16 cellular contexts compared by ENCODE assay signal in genomic region chr3:168990111-168990510, GRCh38.
DNase-seq lines count a peak whose midpoint lies in the region; ATAC-seq and TF ChIP-seq lines count a peak whose summit lies in the region.
"Had no signal": no experiment of that assay in that cellular context is flagged by ENCODE, and none has a peak within 500 bp of the region (broad histone marks: within the 10 kb centered on the region; RNA-seq: fewer than 3 reads in every experiment).

No MANE protein-coding gene starts in this region.

- TF ChIP-seq EP300 in SK-N-SH (IDR thresholded peaks at IDR 0.05; ENCODE audit: borderline replicate concordance in 1 of 2, low read depth in 1 of 2, low read length in 1 of 2) = no peak

- H2AFZ ChIP-seq in SK-N-SH (ENCODE audit: low read depth) = 0 out of 2 replicates have a peak overlapping the region, but pooled peaks have one; percentile 29
- no peak overlapping the region for H2AFZ ChIP-seq in hepatocyte
- peak overlapping the region; percentile 5 for H2AFZ ChIP-seq in neuronal stem cell (ENCODE audit: low read length)

- H3K79me1 ChIP-seq in neuronal stem cell (ENCODE audit: low read depth, low read length) = no peaks in the 10 kb centered on the region

- no peak overlapping the region for H3K18ac ChIP-seq in neuronal stem cell (ENCODE audit: low read length)

- no peak overlapping the region for H3K4me3 ChIP-seq in SK-N-SH (ENCODE audit: low read depth in 2 of 2, low read length in 1 of 2)
- no peak overlapping the region for H3K4me3 ChIP-seq in hepatocyte
- no peak overlapping the region for H3K4me3 ChIP-seq in neuronal stem cell (ENCODE audit: low read length in 2 of 2)
- H3K4me3 ChIP-seq: K562 had no signal

- H3K9me3 ChIP-seq in SK-N-SH (no peaks in the 10 kb centered on the region), hepatocyte (ENCODE audit: low read depth) (no peaks in the 10 kb centered on the region), neuronal stem cell (replicated peaks in 1 of 2; ENCODE audit: control insufficient read depth in 2 of 2, insufficient read depth in 1 of 2, low read depth in 1 of 2, low read length in 2 of 2) (no peaks in the 10 kb centered on the region)

- no peak for TF ChIP-seq RAD21 in SK-N-SH (IDR thresholded peaks at IDR 0.05; ENCODE audit: low read length)

- H3K4me1 ChIP-seq in SK-N-SH (ENCODE audit: control insufficient read depth in 1 of 2, insufficient read depth in 2 of 2, low read depth in 1 of 2, low read length in 1 of 2) (no peaks in the 10 kb centered on the region), hepatocyte (ENCODE audit: insufficient read depth) (peaks cover 10% of the 10 kb centered on the region), neuronal stem cell (ENCODE audit: control insufficient read depth in 2 of 2, insufficient read depth in 1 of 2, low read depth in 1 of 2, low read length in 2 of 2) (no peaks in the 10 kb centered on the region)

- H4K91ac ChIP-seq in neuronal stem cell (ENCODE audit: low read depth, low read length, poor library complexity) = no peak overlapping the region

- no peak overlapping the region for H4K8ac ChIP-seq in neuronal stem cell (ENCODE audit: low read depth, low read length)

- no peak overlapping the region for H2AK5ac ChIP-seq in neuronal stem cell (ENCODE audit: low read depth, low read length)

- H3K27ac ChIP-seq in SK-N-SH (ENCODE audit: low read depth in 2 of 2, low read length in 1 of 2) = no peak overlapping the region
- H3K27ac ChIP-seq in hepatocyte = no peak overlapping the region
- no peak overlapping the region for H3K27ac ChIP-seq in neuronal stem cell (replicated peaks; ENCODE audit: low read length)
- no peak overlapping the region for H3K27ac ChIP-seq in caudate nucleus (ENCODE audit: low read depth, low read length)
- H3K27ac ChIP-seq: 22Rv1 had no signal

- no peak overlapping the region for H2BK5ac ChIP-seq in neuronal stem cell (ENCODE audit: low read length)

- H3K9ac ChIP-seq in SK-N-SH (no peak overlapping the region), neuronal stem cell (ENCODE audit: low read depth, low read length, poor library complexity) (no peak overlapping the region)

- H4K20me1 ChIP-seq in SK-N-SH (ENCODE audit: insufficient read depth) = no peaks in the 10 kb centered on the region
- H4K20me1 ChIP-seq in hepatocyte (ENCODE audit: insufficient read depth, poor library complexity, severe bottlenecking) = no peaks in the 10 kb centered on the region

- no peaks in the 10 kb centered on the region for H3F3A ChIP-seq in SK-N-SH (replicated peaks; ENCODE audit: insufficient read depth)

- CTCF ChIA-PET in SK-N-SH (lab: Yijun Ruan, JAX) = no interaction called here

- WGBS in SK-N-SH (ENCODE audit: low lambda C conversion rate) = 40% methylated on average over 2 of the region's 2 CpGs
- WGBS in hepatocyte (ENCODE audit: low lambda C conversion rate, missing lambda C conversion rate) = 32% methylated on average over 2 of the region's 2 CpGs
- WGBS in neuronal stem cell (ENCODE audit: extremely low coverage in 2 of 2, insufficient read length in 2 of 2, insufficient replicate concordance in 1 of 2), 2 donors = no CpG with 5 or more reads among the region's 2 CpGs

- H3K4ac ChIP-seq in neuronal stem cell (ENCODE audit: low read length) = no peak overlapping the region

- no peak overlapping the region for H3K23ac ChIP-seq in neuronal stem cell (ENCODE audit: low read depth, low read length, poor library complexity)

- no peak overlapping the region for H2BK15ac ChIP-seq in neuronal stem cell (ENCODE audit: low read length)

- TF ChIP-seq CTCF in SK-N-SH (IDR thresholded peaks at IDR 0.05) (no peak), hepatocyte (IDR thresholded peaks at IDR 0.05; ENCODE audit: poor library complexity) (no peak)

- H3K9me2 ChIP-seq in SK-N-SH (no peaks in the 10 kb centered on the region; the same call in 1 of the 2 replicates), hepatocyte (replicated peaks; ENCODE audit: insufficient read depth) (no peaks in the 10 kb centered on the region)

- ATAC-seq in SK-N-SH treated with all-trans-retinoic acid at 6 μM for 48 hours = no peak
- ATAC-seq: HCT116, K562 had no signal

- H3K27me3 ChIP-seq in SK-N-SH (ENCODE audit: insufficient read depth) = no peaks in the 10 kb centered on the region
- no peaks in the 10 kb centered on the region for H3K27me3 ChIP-seq in hepatocyte
- H3K27me3 ChIP-seq in neuronal stem cell (ENCODE audit: control insufficient read depth in 3 of 3, insufficient read depth in 3 of 3, low read depth in 1 of 3, low read length in 3 of 3) = no peaks in the 10 kb centered on the region

- no peak overlapping the region for H3K14ac ChIP-seq in neuronal stem cell (ENCODE audit: low read length)

- DNase-seq in SK-N-SH (no peak), amniotic epithelial cell (ENCODE audit: low read depth) (peak; percentile 1), hepatocyte (ENCODE audit: low spot score) (peak; percentile 12), neuronal stem cell (ENCODE audit: low spot score) (no peak), caudate nucleus (lab: John Stamatoyannopoulos, UW) (no peak), SIG-M5 (lab: John Stamatoyannopoulos, UW) (no peak)
- DNase-seq in activated CD4-positive, alpha-beta T cell treated with anti-CD3 and anti-CD28 coated beads, Interleukin-2, amount 50 U/mL, for 48 hours = no peak
- DNase-seq: DMS79, GOT3, NCI-H1694, NCI-H2081 treated with DMSO at 0.1 percent for 48 hours, NCI-H774 had no signal

- no peak overlapping the region for H2BK12ac ChIP-seq in neuronal stem cell (ENCODE audit: low read length)

- POLR2A ChIA-PET in SK-N-SH (lab: Yijun Ruan, JAX) = no interaction called here

- no peak overlapping the region for H2BK120ac ChIP-seq in neuronal stem cell (ENCODE audit: low read depth, low read length)

- H3K4me2 ChIP-seq in SK-N-SH = no peak overlapping the region
- H3K4me2 ChIP-seq in hepatocyte = peak overlapping the region; percentile 33
- no peak overlapping the region for H3K4me2 ChIP-seq in neuronal stem cell (ENCODE audit: insufficient read depth, low read length, poor library complexity, severe bottlenecking)

- H3K79me2 ChIP-seq in SK-N-SH (ENCODE audit: insufficient read depth) = no peaks in the 10 kb centered on the region
- no peaks in the 10 kb centered on the region for H3K79me2 ChIP-seq in hepatocyte

- H3K36me3 ChIP-seq in SK-N-SH (replicated peaks in 1 of 2; ENCODE audit: control insufficient read depth in 1 of 2, insufficient read depth in 2 of 2, low read length in 1 of 2) (no peaks in the 10 kb centered on the region), hepatocyte (replicated peaks; ENCODE audit: insufficient read depth, low read depth) (no peaks in the 10 kb centered on the region), neuronal stem cell (replicated peaks in 1 of 2; ENCODE audit: control insufficient read depth in 2 of 2, insufficient read depth in 2 of 2, low read length in 2 of 2) (no peaks in the 10 kb centered on the region)

TF ChIP-seq in SK-N-SH, 30 proteins besides CTCF, POLR2A, EP300 and RAD21 (continues in another document):
- TF ChIP-seq POLR2AphosphoS5 (IDR thresholded peaks at IDR 0.05; ENCODE audit: low read depth, low read length) = no peak
- TF ChIP-seq GABPA (IDR thresholded peaks at IDR 0.05; ENCODE audit: low read depth) = no peak
- TF ChIP-seq IRF3 (IDR thresholded peaks at IDR 0.05; ENCODE audit: low read depth, low read length) = no peak
- no peak for TF ChIP-seq CHD2 (IDR thresholded peaks at IDR 0.05; ENCODE audit: low read length, partially characterized antibody)
- TF ChIP-seq USF1 (IDR thresholded peaks at IDR 0.05; ENCODE audit: borderline replicate concordance, low read depth) = no peak
- no peak for TF ChIP-seq EZH2phosphoT487 (IDR thresholded peaks at IDR 0.05; ENCODE audit: borderline replicate concordance, low read depth)
- TF ChIP-seq FOXJ3 (CRISPR knock-in tag; IDR thresholded peaks at IDR 0.05) = no peak

TF ChIP-seq in SK-N-SH treated with all-trans-retinoic acid at 6 μM for 48 hours, 23 proteins besides CTCF, POLR2A, EP300 and RAD21 (continues in another document):
- TF ChIP-seq TCF4 (CRISPR knock-in tag; IDR thresholded peaks at IDR 0.05; ENCODE audit: borderline replicate concordance) (no peak), TOX (CRISPR knock-in tag; IDR thresholded peaks at IDR 0.05; ENCODE audit: borderline replicate concordance) (no peak), SNAI2 (CRISPR knock-in tag; IDR thresholded peaks at IDR 0.05) (no peak), CSRNP3 (CRISPR knock-in tag; IDR thresholded peaks at IDR 0.05) (no peak), PPARA (CRISPR knock-in tag; IDR thresholded peaks at IDR 0.05; ENCODE audit: borderline replicate concordance) (no peak), ZNF565 (CRISPR knock-in tag; conservative IDR thresholded peaks at IDR 0.05; ENCODE audit: low read depth) (no peak)

Comparison
In these comparisons a context has a peak if more than half of its experiments do, and no peak if none do; other contexts are left out.
1. DNase-seq: peak in amniotic epithelial cell (single experiment) and hepatocyte (single experiment); none in SK-N-SH (single experiment), neuronal stem cell (single experiment), activated CD4-positive, alpha-beta T cell treated with anti-CD3 and anti-CD28 coated beads, Interleukin-2, amount 50 U/mL, for 48 hours (0 of 2), caudate nucleus (0 of 61) and SIG-M5 (single experiment).